21 cellular contexts compared by ENCODE assay signal in the genomic region with DNA sequence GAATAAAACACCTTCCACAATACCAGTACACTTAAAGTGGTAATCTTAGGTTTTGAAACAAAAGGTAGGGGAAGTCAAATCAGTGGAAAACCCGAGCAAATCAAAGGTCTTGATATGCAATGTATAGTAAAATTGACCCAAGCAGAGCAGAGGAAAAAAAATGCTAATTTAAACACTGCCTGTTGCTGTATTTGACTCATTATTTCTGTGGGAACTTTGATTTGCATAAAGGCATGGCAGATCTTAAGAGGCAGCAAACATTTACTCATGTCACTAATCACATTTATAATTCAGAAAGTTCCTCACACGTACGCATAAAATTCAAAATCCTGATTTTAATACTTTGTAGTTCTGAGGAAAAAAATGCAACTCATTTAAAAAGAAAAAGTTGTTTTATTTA.
DNase-seq lines count a peak whose midpoint lies in the region; ATAC-seq, FAIRE-seq and TF ChIP-seq lines count a peak whose summit lies in the region.
"Had no signal": no experiment of that assay in that cellular context is flagged by ENCODE, and none has a peak within 500 bp of the region (broad histone marks: within the 10 kb centered on the region; RNA-seq: fewer than 3 reads in every experiment).

No MANE protein-coding gene starts in this region.

- no peak for TF ChIP-seq EP300 in GM12878 (IDR thresholded peaks at IDR 0.05; ENCODE audit: borderline replicate concordance in 1 of 2, control insufficient read depth in 1 of 2, low read depth in 2 of 2, low read length in 2 of 2)

- no peaks in the 10 kb centered on the region for H3F3A ChIP-seq in PC-3 (ENCODE audit: low read length, unreplicated experiment)

- SMC1A ChIA-PET in GM12878 (lab: Charles Lee; ENCODE audit: uncharacterized antibody, unreplicated experiment) = no interaction called here

- no TSS peak for BruUV-seq in GM12878 (replicated peaks; lab: Mats Ljungman, UMichigan)
- no TSS peak for BruUV-seq in PC-3 (replicated peaks; lab: Mats Ljungman, UMichigan)

- TF ChIP-seq RAD21 in GM12878 (IDR thresholded peaks at IDR 0.05; ENCODE audit: insufficient read depth, low read depth, low read length) = no peak

- 55% methylated on average over 3 of the region's 3 CpGs for WGBS in GM12878 (ENCODE audit: insufficient coverage, insufficient replicate concordance, low lambda C conversion rate, missing lambda C conversion rate)

- H3K9me3 Mint-ChIP-seq in activated T-cell treated with anti-CD3 and anti-CD28 coated beads, Interleukin-2, amount 50 U/mL, for 4 hours = no peaks in the 10 kb centered on the region
- H3K9me3 Mint-ChIP-seq in HFFc6 = no peaks in the 10 kb centered on the region
- H3K9me3 Mint-ChIP-seq: activated CD4-positive, alpha-beta T cell treated with anti-CD3 and anti-CD28 coated beads, Interleukin-2, amount 10 ng/mL, durations not matched to agents 24 days and 14 days had no signal

- H3K9me3 ChIP-seq in GM12878 (replicated peaks; ENCODE audit: control insufficient read depth, insufficient read depth, low read length) (peaks cover 6% of the 10 kb centered on the region), PC-3 (ENCODE audit: low read length) (no peaks in the 10 kb centered on the region)
- H3K9me3 ChIP-seq: A549, suprapubic skin, vagina had no signal

- no peaks in the 10 kb centered on the region for H3K27me3 ChIP-seq in GM12878 (replicated peaks in 1 of 2; ENCODE audit: control insufficient read depth in 2 of 2, insufficient read depth in 2 of 2, low read length in 1 of 2)
- no peaks in the 10 kb centered on the region for H3K27me3 ChIP-seq in PC-3 (ENCODE audit: low read length)
- H3K27me3 ChIP-seq: suprapubic skin, vagina had no signal

- in situ Hi-C loops in GM12878 (cut with MboI) = no loop called here

- H4K20me1 ChIP-seq in GM12878 (ENCODE audit: control insufficient read depth, insufficient read depth) (no peaks in the 10 kb centered on the region), PC-3 (ENCODE audit: low read length) (no peaks in the 10 kb centered on the region)

- H3K36me3 Mint-ChIP-seq in activated T-cell treated with anti-CD3 and anti-CD28 coated beads, Interleukin-2, amount 50 U/mL, for 4 hours (ENCODE audit: insufficient read depth) = no peaks in the 10 kb centered on the region
- H3K36me3 Mint-ChIP-seq in HFFc6 (ENCODE audit: low read depth) = peaks cover 5% of the 10 kb centered on the region; the same call in 1 of the 2 replicates

- H3K27ac ChIP-seq in GM12878 (ENCODE audit: control insufficient read depth, insufficient read depth) (no peak overlapping the region), PC-3 (ENCODE audit: low read length) (no peak overlapping the region)
- H3K27ac ChIP-seq: A549, suprapubic skin, vagina had no signal

- no peak overlapping the region for H3K4me3 Mint-ChIP-seq in activated T-cell treated with anti-CD3 and anti-CD28 coated beads, Interleukin-2, amount 50 U/mL, for 4 hours
- H3K4me3 Mint-ChIP-seq in HFFc6 = no peak overlapping the region
- H3K4me3 Mint-ChIP-seq: activated CD4-positive, alpha-beta T cell treated with anti-CD3 and anti-CD28 coated beads, Interleukin-2, amount 10 ng/mL, durations not matched to agents 24 days and 14 days had no signal

- H3K9me2 ChIP-seq in PC-3 (replicated peaks; ENCODE audit: low read length) = no peaks in the 10 kb centered on the region

- RAD21 ChIA-PET in GM12878 (lab: Charles Lee; ENCODE audit: unreplicated experiment) = no interaction called here

- CTCF ChIA-PET in GM12878 (lab: Yijun Ruan, JAX) = no interaction called here
- CTCF ChIA-PET in PC-3 (lab: Charles Lee) = no interaction called here

- H3K9ac ChIP-seq in GM12878 (ENCODE audit: control insufficient read depth, insufficient read depth, low read length) (no peak overlapping the region), PC-3 (ENCODE audit: low read length) (no peak overlapping the region)

- H3K4me2 ChIP-seq in GM12878 (ENCODE audit: control insufficient read depth, insufficient read depth) (no peak overlapping the region), PC-3 (ENCODE audit: low read length) (no peak overlapping the region)

- H3K36me3 ChIP-seq in GM12878 (ENCODE audit: control insufficient read depth in 2 of 2, insufficient read depth in 2 of 2, low read length in 1 of 2) (peaks cover 5 to 42% of the 10 kb centered on the region in 2 experiments), PC-3 (ENCODE audit: low read depth, low read length) (no peaks in the 10 kb centered on the region)
- H3K36me3 ChIP-seq: suprapubic skin, vagina had no signal

- no peaks in the 10 kb centered on the region for H3K27me3 Mint-ChIP-seq in activated T-cell treated with anti-CD3 and anti-CD28 coated beads, Interleukin-2, amount 50 U/mL, for 4 hours (ENCODE audit: low read depth)
- no peaks in the 10 kb centered on the region; the same call in 1 of the 2 replicates for H3K27me3 Mint-ChIP-seq in HFFc6 (ENCODE audit: insufficient read depth)
- H3K27me3 Mint-ChIP-seq: activated CD4-positive, alpha-beta T cell treated with anti-CD3 and anti-CD28 coated beads, Interleukin-2, amount 10 ng/mL, durations not matched to agents 24 days and 14 days had no signal

- no peak for TF ChIP-seq POLR2A in GM12878 (IDR thresholded peaks at IDR 0.05; ENCODE audit: low read depth, low read length)

- H3K4me1 Mint-ChIP-seq in activated T-cell treated with anti-CD3 and anti-CD28 coated beads, Interleukin-2, amount 50 U/mL, for 4 hours (ENCODE audit: low read depth) = peaks cover 2% of the 10 kb centered on the region
- H3K4me1 Mint-ChIP-seq in HFFc6 (ENCODE audit: low read depth) = peaks cover 47% of the 10 kb centered on the region
- H3K4me1 Mint-ChIP-seq: activated CD4-positive, alpha-beta T cell treated with anti-CD3 and anti-CD28 coated beads, Interleukin-2, amount 10 ng/mL, durations not matched to agents 24 days and 14 days had no signal

- no peak for TF ChIP-seq CTCF in GM12878 (IDR thresholded peaks at IDR 0.05 in 2 of 3, conservative IDR thresholded peaks at IDR 0.05 in 1 of 3; ENCODE audit: control insufficient read depth in 2 of 3, extremely low read depth in 1 of 3, insufficient read depth in 1 of 3, low read depth in 3 of 3, low read length in 3 of 3)
- no peak for TF ChIP-seq CTCF in PC-3 (conservative IDR thresholded peaks at IDR 0.05; ENCODE audit: low read depth, low read length)
- TF ChIP-seq CTCF in HFFc6 (IDR thresholded peaks at IDR 0.05) = no peak

- FAIRE-seq in GM12878 (lab: Jason Lieb, UNC) = no peak
- FAIRE-seq: A549 had no signal

- POLR2A ChIA-PET in GM12878 (lab: Charles Lee) = no interaction called here
- POLR2A ChIA-PET in PC-3 (lab: Charles Lee; ENCODE audit: unreplicated experiment) = no interaction called here

- intact Hi-C loops in GM12878 (cut with micrococcal nuclease; ENCODE audit: unreplicated experiment) (no loop called here), PC-3 (cut with micrococcal nuclease) (no loop called here)

- ATAC-seq in activated T-cell treated with anti-CD3 and anti-CD28 coated beads, Interleukin-2, amount 50 U/mL, for 4 hours = peak; percentile 46 to 51
- ATAC-seq in GM19452 (IDR thresholded peaks at IDR 0.05; ENCODE audit: unreplicated experiment) (peak; percentile 65), HG03045 (IDR thresholded peaks at IDR 0.05; ENCODE audit: unreplicated experiment) (peak; percentile 60), GM12878 (peak; percentile 59), GM21526 (IDR thresholded peaks at IDR 0.05; ENCODE audit: low FRiP score, unreplicated experiment) (no peak), PC-3 (no peak)
- ATAC-seq: A549, esophagus mucosa had no signal

- peaks cover 64% of the 10 kb centered on the region for H3K79me2 ChIP-seq in GM12878 (ENCODE audit: control insufficient read depth, insufficient read depth, low read length)
- H3K79me2 ChIP-seq in PC-3 (ENCODE audit: low read length) = no peaks in the 10 kb centered on the region

- no peak overlapping the region for H3K27ac Mint-ChIP-seq in HFFc6
- H3K27ac Mint-ChIP-seq: activated CD4-positive, alpha-beta T cell treated with anti-CD3 and anti-CD28 coated beads, Interleukin-2, amount 10 ng/mL, durations not matched to agents 24 days and 14 days had no signal

- H3K4me1 ChIP-seq in GM12878 (ENCODE audit: control insufficient read depth, insufficient read depth, low read length) (0 out of 2 replicates have a peak, but pooled peaks cover 7% of the 10 kb centered on the region), PC-3 (ENCODE audit: insufficient read depth, low read length) (no peaks in the 10 kb centered on the region)
- H3K4me1 ChIP-seq: suprapubic skin had no signal

- H2AFZ ChIP-seq in GM12878 (ENCODE audit: control insufficient read depth, low read depth, low read length) = no peak overlapping the region
- H2AFZ ChIP-seq in PC-3 (ENCODE audit: low read length) = no peak overlapping the region

- no peak overlapping the region for H3K4me3 ChIP-seq in GM12878
- no peak overlapping the region for H3K4me3 ChIP-seq in PC-3 (ENCODE audit: low read length)
- H3K4me3 ChIP-seq: A549, suprapubic skin, vagina had no signal

- no peak for DNase-seq in activated T-cell treated with anti-CD3 and anti-CD28 coated beads, Interleukin-2, amount 50 U/mL, for 4 hours
- DNase-seq in activated T-cell treated with anti-CD3 and anti-CD28 coated beads for 4 hours (no peak), GM12878 (ENCODE audit: low read depth, low spot score) (no peak), PC-3 (no peak), HFFc6 (no peak)
- DNase-seq: activated CD4-positive, alpha-beta T cell treated with anti-CD3 and anti-CD28 coated beads, Interleukin-2, amount 10 ng/mL, durations not matched to agents 24 days and 14 days; activated CD8-positive, alpha-beta memory T cell treated with anti-CD3 and anti-CD28 coated beads, Interleukin-2, amount 50 U/mL, for 48 hours; activated naive CD4-positive, alpha-beta T cell; anterior cingulate cortex; Calu3; KBM-7; MV-4-11; NCI-H2081; NCI-H446 treated with DMSO at 0.1 percent for 48 hours had no signal

TF ChIP-seq in GM12878, 131 proteins besides CTCF, POLR2A, EP300 and RAD21:
- no peak for TF ChIP-seq GABPA (IDR thresholded peaks at IDR 0.05; ENCODE audit: low read depth)
- peak; percentile 55; the same call in 1 of the 3 replicates for TF ChIP-seq POU2F2 (IDR thresholded peaks at IDR 0.05; ENCODE audit: borderline replicate concordance, low read depth, low read length)

Comparison
In these comparisons a context has a peak if more than half of its experiments do, and no peak if none do; other contexts are left out.
1. ATAC-seq: peak in activated T-cell treated with anti-CD3 and anti-CD28 coated beads, Interleukin-2, amount 50 U/mL, for 4 hours (2 of 2), GM19452 (single experiment), HG03045 (single experiment) and GM12878 (single experiment); none in GM21526 (single experiment) and PC-3 (single experiment).